Comparison of ENCODE assay signal across 9 cellular contexts in the genomic region with DNA sequence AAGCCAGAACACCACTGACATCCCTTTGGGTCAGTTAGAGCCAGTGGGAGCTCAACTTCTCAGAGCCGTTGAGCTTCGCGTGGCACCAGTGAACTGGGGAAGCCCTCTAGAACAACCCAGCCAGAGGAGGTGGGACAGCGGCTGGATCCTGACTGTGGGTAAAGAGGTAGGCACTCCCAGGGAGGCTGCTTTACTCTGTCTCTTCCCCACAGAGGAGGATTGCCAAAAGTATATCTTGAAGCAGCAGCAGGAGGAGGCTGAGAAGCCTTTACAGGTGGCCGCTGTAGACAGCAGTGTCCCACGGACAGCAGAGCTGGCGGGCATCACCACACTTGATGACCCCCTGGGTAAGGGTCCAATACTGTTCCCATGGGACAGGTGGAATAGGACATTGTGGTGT. TPM values are rescaled to one million over a fixed set of nuclear protein-coding genes. Genes with fewer than 3 reads are reported as not detected.
DNase-seq lines count a peak whose midpoint lies in the region; ATAC-seq, FAIRE-seq and TF ChIP-seq lines count a peak whose summit lies in the region.
"Had no signal": no experiment of that assay in that cellular context is flagged by ENCODE, and none has a peak within 500 bp of the region (broad histone marks: within the 10 kb centered on the region; RNA-seq: fewer than 3 reads in every experiment).

No MANE protein-coding gene starts in this region.

- H3K4me2 ChIP-seq in OCI-LY1 (ENCODE audit: low read length), result peak overlapping the region; percentile 80
- H3K4me2 ChIP-seq in endothelial cell of umbilical vein (ENCODE audit: insufficient read depth, low read length), result peak overlapping the region; percentile 62

- peak overlapping the region; percentile 85 for H3K27ac ChIP-seq in CD4-positive, CD25-positive, alpha-beta regulatory T cell (ENCODE audit: insufficient read depth, low read length, poor library complexity, severe bottlenecking)
- H3K27ac ChIP-seq in OCI-LY1 (ENCODE audit: low read depth, low read length, poor library complexity, severe bottlenecking) (no peak overlapping the region), endothelial cell of umbilical vein (ENCODE audit: insufficient read depth, low read depth, low read length) (no peak overlapping the region)

- H3K79me2 ChIP-seq in OCI-LY1 (ENCODE audit: insufficient read depth, low read length) (no peaks in the 10 kb centered on the region), endothelial cell of umbilical vein (ENCODE audit: control insufficient read depth, insufficient read depth, low read length) (peaks cover 11% of the 10 kb centered on the region)

- peak overlapping the region; percentile 93 for H3K9ac ChIP-seq in OCI-LY1 (ENCODE audit: low read length)
- no peak overlapping the region for H3K9ac ChIP-seq in endothelial cell of umbilical vein (replicated peaks; ENCODE audit: extremely low read depth, insufficient read depth, low read length)

- H3K9me2 ChIP-seq in OCI-LY1 (ENCODE audit: low read depth, low read length), result no peaks in the 10 kb centered on the region

- POLR2A ChIA-PET in endothelial cell of umbilical vein (lab: Charles Lee), result interaction anchor here (0.9 kb wide), 1 partner anchor 25 kb away, joined by 3 read pairs; the partner anchor contains the start of gene OXSR1

- CTCF ChIA-PET in endothelial cell of umbilical vein (lab: Charles Lee), result interaction anchor here (0.7 to 4.5 kb wide), 5 partner anchors 25 to 512 kb away, joined by 3 to 43 read pairs (median 3); partner anchors contain the start of genes OXSR1 and XYLB

- no peak for ATAC-seq in CD4-positive, CD25-positive, alpha-beta regulatory T cell (ENCODE audit: low read depth in 2 of 2)
- ATAC-seq in omental fat pad (ENCODE audit: low FRiP score), result no peak
- ATAC-seq in GM21390 (IDR thresholded peaks at IDR 0.05; ENCODE audit: unreplicated experiment), result no peak

- peak overlapping the region; percentile 95 to 100 (median 98) for H3K4me3 Mint-ChIP-seq in CD4-positive, CD25-positive, alpha-beta regulatory T cell

- peaks cover 4% of the 10 kb centered on the region for H3K27me3 Mint-ChIP-seq in CD4-positive, CD25-positive, alpha-beta regulatory T cell

- H3K27me3 ChIP-seq in CD4-positive, CD25-positive, alpha-beta regulatory T cell (ENCODE audit: control insufficient read depth, insufficient read depth, low read length), result no peaks in the 10 kb centered on the region
- no peaks in the 10 kb centered on the region for H3K27me3 ChIP-seq in OCI-LY1 (ENCODE audit: insufficient read depth, low read length)
- no peaks in the 10 kb centered on the region for H3K27me3 ChIP-seq in endothelial cell of umbilical vein (ENCODE audit: control insufficient read depth in 2 of 2, insufficient read depth in 2 of 2, low read length in 2 of 2)

- peak overlapping the region; percentile 96 to 98 (median 97) for H3K27ac Mint-ChIP-seq in CD4-positive, CD25-positive, alpha-beta regulatory T cell

- H3K9me3 Mint-ChIP-seq in CD4-positive, CD25-positive, alpha-beta regulatory T cell, result peaks cover 0 to 2% (median 0%) of the 10 kb centered on the region in 7 donors

- no peak for FAIRE-seq in endothelial cell of umbilical vein (lab: Jason Lieb, UNC)

- TF ChIP-seq POLR2A in endothelial cell of umbilical vein (IDR thresholded peaks at IDR 0.05; ENCODE audit: low read depth, low read length), result no peak

- peaks cover 20% of the 10 kb centered on the region for H3K36me3 Mint-ChIP-seq in CD4-positive, CD25-positive, alpha-beta regulatory T cell

- peaks cover 51% of the 10 kb centered on the region for H3K4me1 ChIP-seq in CD4-positive, CD25-positive, alpha-beta regulatory T cell (ENCODE audit: control insufficient read depth, insufficient read depth, low read length, poor library complexity, severe bottlenecking)
- H3K4me1 ChIP-seq in OCI-LY1 (ENCODE audit: insufficient read depth, low read length, severe bottlenecking), result peaks cover 32% of the 10 kb centered on the region
- H3K4me1 ChIP-seq in endothelial cell of umbilical vein (ENCODE audit: control insufficient read depth, extremely low read depth, insufficient read depth, low read length), result peaks cover 24% of the 10 kb centered on the region

- peaks cover 13 to 60% (median 32%) of the 10 kb centered on the region in 4 donors for H3K4me1 Mint-ChIP-seq in CD4-positive, CD25-positive, alpha-beta regulatory T cell

- peak overlapping the region; percentile 78 for H3K4me3 ChIP-seq in CD4-positive, CD25-positive, alpha-beta regulatory T cell (ENCODE audit: low read depth, low read length)
- peak overlapping the region; percentile 94 for H3K4me3 ChIP-seq in OCI-LY1 (ENCODE audit: low read depth, low read length, poor library complexity, severe bottlenecking)
- no peak overlapping the region for H3K4me3 ChIP-seq in endothelial cell of umbilical vein (replicated peaks in 1 of 3; ENCODE audit: insufficient read depth in 1 of 3, low read depth in 1 of 3, low read length in 3 of 3)

- H2AFZ ChIP-seq in OCI-LY1 (ENCODE audit: low read length), result no peak overlapping the region
- H2AFZ ChIP-seq in endothelial cell of umbilical vein (ENCODE audit: low read depth, low read length), result no peak overlapping the region

- H3K9me3 ChIP-seq in CD4-positive, CD25-positive, alpha-beta regulatory T cell (ENCODE audit: control insufficient read depth in 2 of 2, low read length in 2 of 2), result no peaks in the 10 kb centered on the region
- no peaks in the 10 kb centered on the region for H3K9me3 ChIP-seq in OCI-LY1 (ENCODE audit: low read length)
- no peaks in the 10 kb centered on the region for H3K9me3 ChIP-seq in endothelial cell of umbilical vein (replicated peaks; ENCODE audit: control insufficient read depth, insufficient read depth, low read length)

- intact Hi-C loops in endothelial cell of umbilical vein (cut with micrococcal nuclease), result loop anchor here (5.0 to 10.0 kb wide), 6 partner anchors 93 to 515 kb away; partner anchors contain the start of gene EXOG

- no peaks in the 10 kb centered on the region for H3F3A ChIP-seq in OCI-LY1 (ENCODE audit: insufficient read depth, low read length)

- dilution Hi-C loops in endothelial cell of umbilical vein (cut with MboI; ENCODE audit: extremely low pct_ligation_motif_present, low sequenced_read_pairs), result no loop called here

- TF ChIP-seq CTCF in OCI-LY1 (IDR thresholded peaks at IDR 0.05; ENCODE audit: low read length), result no peak
- no peak for TF ChIP-seq CTCF in endothelial cell of umbilical vein (IDR thresholded peaks at IDR 0.05; ENCODE audit: extremely low read depth in 1 of 2, insufficient read depth in 1 of 2, low read depth in 1 of 2, low read length in 2 of 2)
- no peak for TF ChIP-seq CTCF in omental fat pad (IDR thresholded peaks at IDR 0.05)

- peaks cover 20% of the 10 kb centered on the region for H3K36me3 ChIP-seq in CD4-positive, CD25-positive, alpha-beta regulatory T cell (ENCODE audit: control insufficient read depth, insufficient read depth, low read length)
- peaks cover 22% of the 10 kb centered on the region for H3K36me3 ChIP-seq in OCI-LY1 (ENCODE audit: insufficient read depth, low read length)
- peaks cover 0 to 14% of the 10 kb centered on the region in 2 experiments for H3K36me3 ChIP-seq in endothelial cell of umbilical vein (ENCODE audit: control insufficient read depth in 2 of 2, extremely low read depth in 1 of 2, insufficient read depth in 2 of 2, low read length in 2 of 2)

- no TSS peak for BruUV-seq in endothelial cell of umbilical vein (replicated peaks; lab: Mats Ljungman, UMichigan)

- H4K20me1 ChIP-seq in OCI-LY1 (ENCODE audit: insufficient read depth, low read length), result no peaks in the 10 kb centered on the region
- no peaks in the 10 kb centered on the region for H4K20me1 ChIP-seq in endothelial cell of umbilical vein (replicated peaks; ENCODE audit: control insufficient read depth, extremely low read depth, insufficient read depth, low read length)

- no peak for DNase-seq in CD4-positive, CD25-positive, alpha-beta regulatory T cell
- DNase-seq in endothelial cell of umbilical vein (ENCODE audit: low read depth, low spot score), result no peak
- peak; percentile 18 for DNase-seq in omental fat pad (ENCODE audit: low spot score)
- no peak for DNase-seq in H4 (ENCODE audit: low spot score)
- DNase-seq in SW480 (ENCODE audit: low spot score), result no peak
- no peak for DNase-seq in GM19240 (ENCODE audit: insufficient read length, low spot score)
- DNase-seq: NCI-H1417 treated with DMSO at 0.1 percent for 48 hours had no signal

- no peaks in the 10 kb centered on the region for H3K9me1 ChIP-seq in endothelial cell of umbilical vein (replicated peaks; ENCODE audit: control insufficient read depth, extremely low read depth, insufficient read depth, low read length)

RNA-seq across cellular contexts. Expression of gene MYD88, which starts 1.2 kb away (rescaled TPM):
- 49.9 TPM for total RNA-seq in CD4-positive, CD25-positive, alpha-beta regulatory T cell
- polyA plus RNA-seq in CD4-positive, CD25-positive, alpha-beta regulatory T cell, result 100 to 1,000 TPM; 114 to 184 (median 139) TPM
- total RNA-seq in endothelial cell of umbilical vein (32.7 and 35.1 TPM in 2 replicates), omental fat pad (10 to 100 TPM; 37.6 to 78.0 (median 53.6) TPM)
- polyA plus RNA-seq in endothelial cell of umbilical vein, result 48.9 and 55.0 TPM in 2 replicates
- 34.8 and 41.4 TPM in 2 replicates for polyA plus RNA-seq in endothelial cell of umbilical vein (2011; cell fraction: cytosol; rRNA removed)
- 33.7 and 41.3 TPM in 2 replicates for polyA plus RNA-seq in endothelial cell of umbilical vein (2011; cell fraction: nucleus; rRNA removed)
- 31.5 and 33.7 TPM in 2 replicates for polyA plus RNA-seq in endothelial cell of umbilical vein (2012)
- polyA minus RNA-seq in endothelial cell of umbilical vein, result 63.0 and 82.0 TPM in 2 replicates
- polyA minus RNA-seq in endothelial cell of umbilical vein (2011; cell fraction: cytosol; rRNA and poly(A)+ RNA removed), result 3.2 TPM
- 11.7 and 17.9 TPM in 2 replicates for polyA minus RNA-seq in endothelial cell of umbilical vein (2011; cell fraction: nucleus; rRNA and poly(A)+ RNA removed)
- 3.8 and 15.2 TPM in 2 replicates for total RNA-seq in H4 (2014; rRNA removed; shearing (Covaris generic))

RNA-seq across cellular contexts. Expression of gene ACAA1, which starts 2.7 kb away (rescaled TPM):
- 80.7 TPM for total RNA-seq in CD4-positive, CD25-positive, alpha-beta regulatory T cell
- 10 to 100 TPM; 55.6 to 79.3 (median 67.2) TPM for polyA plus RNA-seq in CD4-positive, CD25-positive, alpha-beta regulatory T cell
- total RNA-seq in endothelial cell of umbilical vein (46.9 and 52.1 TPM in 2 replicates), omental fat pad (10 to 100 TPM; 48.1 to 69.5 (median 62.5) TPM)
- polyA plus RNA-seq in endothelial cell of umbilical vein, result 46.4 and 53.8 TPM in 2 replicates
- polyA plus RNA-seq in endothelial cell of umbilical vein (2011; cell fraction: cytosol; rRNA removed), result 47.6 and 53.5 TPM in 2 replicates
- polyA plus RNA-seq in endothelial cell of umbilical vein (2011; cell fraction: nucleus; rRNA removed), result 137 and 140 TPM in 2 replicates
- polyA plus RNA-seq in endothelial cell of umbilical vein (2012), result 29.8 and 39.5 TPM in 2 replicates
- 40.4 and 45.4 TPM in 2 replicates for polyA minus RNA-seq in endothelial cell of umbilical vein
- polyA minus RNA-seq in endothelial cell of umbilical vein (2011; cell fraction: cytosol; rRNA and poly(A)+ RNA removed), result 16.2 TPM
- 25.0 and 25.5 TPM in 2 replicates for polyA minus RNA-seq in endothelial cell of umbilical vein (2011; cell fraction: nucleus; rRNA and poly(A)+ RNA removed)
- total RNA-seq in H4 (2014; rRNA removed; shearing (Covaris generic)), result 2.5 and 5.7 TPM in 2 replicates

RNA-seq across cellular contexts. Expression of gene OXSR1, which starts 25.7 kb away (rescaled TPM):
- 62.3 TPM for total RNA-seq in CD4-positive, CD25-positive, alpha-beta regulatory T cell
- 10 to 100 TPM; 12.6 to 19.3 (median 16.1) TPM for polyA plus RNA-seq in CD4-positive, CD25-positive, alpha-beta regulatory T cell
- total RNA-seq in endothelial cell of umbilical vein (32.9 and 34.3 TPM in 2 replicates), omental fat pad (10 to 100 TPM; 29.8 to 51.7 (median 45.5) TPM)
- polyA plus RNA-seq in endothelial cell of umbilical vein, result 12.7 and 15.1 TPM in 2 replicates
- 18.5 and 19.6 TPM in 2 replicates for polyA plus RNA-seq in endothelial cell of umbilical vein (2011; cell fraction: cytosol; rRNA removed)
- 24.2 and 29.1 TPM in 2 replicates for polyA plus RNA-seq in endothelial cell of umbilical vein (2011; cell fraction: nucleus; rRNA removed)
- 18.2 and 26.0 TPM in 2 replicates for polyA plus RNA-seq in endothelial cell of umbilical vein (2012)
- 32.7 and 33.5 TPM in 2 replicates for polyA minus RNA-seq in endothelial cell of umbilical vein
- 22.2 TPM for polyA minus RNA-seq in endothelial cell of umbilical vein (2011; cell fraction: cytosol; rRNA and poly(A)+ RNA removed)
- polyA minus RNA-seq in endothelial cell of umbilical vein (2011; cell fraction: nucleus; rRNA and poly(A)+ RNA removed), result 19.8 and 20.8 TPM in 2 replicates
- total RNA-seq in H4 (2014; rRNA removed; shearing (Covaris generic)), result 11.6 and 13.7 TPM in 2 replicates

Comparison
In these comparisons a context has a peak if more than half of its experiments do, and no peak if none do; other contexts are left out.
1. H3K4me3 ChIP-seq: peak in CD4-positive, CD25-positive, alpha-beta regulatory T cell (single experiment) and OCI-LY1 (single experiment); none in endothelial cell of umbilical vein (0 of 3).